ENCODE assay signal across 8 cellular contexts in the genomic region with DNA sequence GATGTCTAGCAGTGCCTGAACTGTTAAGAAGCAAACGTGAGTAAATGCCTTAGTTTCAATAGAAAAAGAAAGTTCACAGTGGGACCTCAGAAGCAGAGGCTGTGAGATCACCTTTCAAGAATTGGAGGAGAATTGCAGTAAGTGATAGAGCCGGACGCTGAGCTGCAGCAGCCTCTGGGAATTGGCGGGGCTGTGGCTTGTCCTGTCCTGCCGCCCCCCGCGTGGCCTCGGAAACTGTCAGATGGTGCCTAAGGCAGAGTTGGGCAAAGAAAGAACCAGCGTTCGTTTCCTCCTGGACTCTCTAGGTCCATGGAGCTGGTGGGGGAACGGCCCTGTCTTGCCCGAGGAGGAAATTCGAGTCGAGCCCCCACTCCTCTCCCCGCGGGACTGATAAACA. TPM values are rescaled to one million over a fixed set of nuclear protein-coding genes. Genes with fewer than 3 reads are reported as not detected.
DNase-seq lines count a peak whose midpoint lies in the region; ATAC-seq, FAIRE-seq and TF ChIP-seq lines count a peak whose summit lies in the region.

No MANE protein-coding gene starts in this region.

- no peak for TF ChIP-seq EP300 in A549 (IDR thresholded peaks at IDR 0.05)

- no peak for TF ChIP-seq CTCF in A549 (IDR thresholded peaks at IDR 0.05)

- H3K27ac ChIP-seq in A549 (no peak overlapping the region), iPS-18a (ENCODE audit: low read length) (no peak overlapping the region)

- H3K4me3 ChIP-seq in A549 (peak overlapping the region; percentile 49), iPS-18a (ENCODE audit: low read length) (peak overlapping the region; percentile 63)

- no peaks in the 10 kb centered on the region for H3K36me3 ChIP-seq in iPS-18a (ENCODE audit: control insufficient read depth, low read depth, low read length)

- H3K9me3 ChIP-seq in A549 (no peaks in the 10 kb centered on the region), iPS-18a (ENCODE audit: control insufficient read depth, low read depth, low read length) (no peaks in the 10 kb centered on the region)

- ATAC-seq in A549: peak in 1 of 2 experiments; percentile 45; a peak in 3 of 6 replicates
- ATAC-seq in activated naive CD4-positive, alpha-beta T cell treated with anti-CD3 and anti-CD28 coated beads, Interleukin-2, amount 50 U/mL, for 72 hours: peak; percentile 29 to 48
- ATAC-seq in stimulated activated naive CD8-positive, alpha-beta T cell treated with anti-CD3 and anti-CD28 coated beads, Interleukin-15, Interleukin-2, amounts not matched to agents 100 U/mL and 50 U/mL, for 24 hours: peak; percentile 4
- ATAC-seq in HG02852 (IDR thresholded peaks at IDR 0.05; ENCODE audit: unreplicated experiment): no peak
- no peak for ATAC-seq in GM19467 (IDR thresholded peaks at IDR 0.05; ENCODE audit: unreplicated experiment)

- H3K9ac ChIP-seq in iPS-18a (ENCODE audit: low read length): no peak overlapping the region

- no peak for DNase-seq in A549 (ENCODE audit: low read depth in 1 of 2, low spot score in 1 of 2)
- DNase-seq in H54 (ENCODE audit: insufficient read length, low spot score): peak; percentile 49
- DNase-seq in activated naive CD4-positive, alpha-beta T cell treated with anti-CD3 and anti-CD28 coated beads, Interleukin-2, amount 50 U/mL, for 72 hours (ENCODE audit: low spot score in 2 of 2): peak in 1 of 2 donors; percentile 17
- no peak for DNase-seq in stimulated activated naive CD8-positive, alpha-beta T cell treated with anti-CD3 and anti-CD28 coated beads, Interleukin-15, Interleukin-2, amounts not matched to agents 100 U/mL and 50 U/mL, for 24 hours
- no peak for DNase-seq in DMS114 treated with DMSO at 0.1 percent for 48 hours (lab: John Stamatoyannopoulos, UW; ENCODE audit: unreplicated experiment)

- FAIRE-seq in A549 (lab: Jason Lieb, UNC): no peak
- FAIRE-seq in H54 (lab: Jason Lieb, UNC): no peak

- no peak for TF ChIP-seq POLR2A in A549 (IDR thresholded peaks at IDR 0.05; ENCODE audit: low read length)
- no peak for TF ChIP-seq POLR2A in H54 (IDR thresholded peaks at IDR 0.05; ENCODE audit: low read depth, low read length)

- no peaks in the 10 kb centered on the region; the same call in 2 of the 3 replicates for H3K4me1 ChIP-seq in A549
- peaks cover 6% of the 10 kb centered on the region for H3K4me1 ChIP-seq in iPS-18a (ENCODE audit: control insufficient read depth, low read depth, low read length)

- peaks cover 6 to 15% of the 10 kb centered on the region in 2 donors for H3K36me3 Mint-ChIP-seq in activated naive CD4-positive, alpha-beta T cell treated with anti-CD3 and anti-CD28 coated beads, Interleukin-2, amount 50 U/mL, for 72 hours

- H3K4me2 ChIP-seq in A549: peak overlapping the region; percentile 94

- 24% methylated on average over 8 of the region's 16 CpGs for WGBS in A549 (ENCODE audit: missing lambda C conversion rate)

- POLR2A ChIA-PET in A549 (lab: Yijun Ruan, JAX): no interaction called here

- H3K9me3 Mint-ChIP-seq in activated naive CD4-positive, alpha-beta T cell treated with anti-CD3 and anti-CD28 coated beads, Interleukin-2, amount 50 U/mL, for 72 hours: no peaks in the 10 kb centered on the region

- peak overlapping the region in 1 of 2 donors; percentile 57 for H3K27ac Mint-ChIP-seq in activated naive CD4-positive, alpha-beta T cell treated with anti-CD3 and anti-CD28 coated beads, Interleukin-2, amount 50 U/mL, for 72 hours

- peaks cover 62% of the 10 kb centered on the region for H3K27me3 ChIP-seq in iPS-18a (ENCODE audit: control insufficient read depth, insufficient read depth, low read length)

- TF ChIP-seq RAD21 in A549 (conservative IDR thresholded peaks at IDR 0.05 in 1 of 2, IDR thresholded peaks at IDR 0.05 in 1 of 2): no peak

- CTCF ChIA-PET in A549 (lab: Yijun Ruan, JAX): no interaction called here

TF ChIP-seq in A549, 52 proteins besides CTCF, POLR2A, EP300 and RAD21:
- TF ChIP-seq CHD4 (IDR thresholded peaks at IDR 0.05; ENCODE audit: borderline replicate concordance): no peak
- no peak for TF ChIP-seq FOXS1 (CRISPR knock-in tag; IDR thresholded peaks at IDR 0.05)
- no peak for TF ChIP-seq JUNB (IDR thresholded peaks at IDR 0.05)
- TF ChIP-seq ZSCAN20 (CRISPR knock-in tag; IDR thresholded peaks at IDR 0.05): no peak
- TF ChIP-seq, protein P1, sequence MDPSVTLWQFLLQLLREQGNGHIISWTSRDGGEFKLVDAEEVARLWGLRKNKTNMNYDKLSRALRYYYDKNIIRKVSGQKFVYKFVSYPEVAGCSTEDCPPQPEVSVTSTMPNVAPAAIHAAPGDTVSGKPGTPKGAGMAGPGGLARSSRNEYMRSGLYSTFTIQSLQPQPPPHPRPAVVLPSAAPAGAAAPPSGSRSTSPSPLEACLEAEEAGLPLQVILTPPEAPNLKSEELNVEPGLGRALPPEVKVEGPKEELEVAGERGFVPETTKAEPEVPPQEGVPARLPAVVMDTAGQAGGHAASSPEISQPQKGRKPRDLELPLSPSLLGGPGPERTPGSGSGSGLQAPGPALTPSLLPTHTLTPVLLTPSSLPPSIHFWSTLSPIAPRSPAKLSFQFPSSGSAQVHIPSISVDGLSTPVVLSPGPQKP (IDR thresholded peaks at IDR 0.05; ENCODE audit: low read depth, low read length): no peak
- TF ChIP-seq SMC3 (IDR thresholded peaks at IDR 0.05): no peak
- TF ChIP-seq, protein P2, sequence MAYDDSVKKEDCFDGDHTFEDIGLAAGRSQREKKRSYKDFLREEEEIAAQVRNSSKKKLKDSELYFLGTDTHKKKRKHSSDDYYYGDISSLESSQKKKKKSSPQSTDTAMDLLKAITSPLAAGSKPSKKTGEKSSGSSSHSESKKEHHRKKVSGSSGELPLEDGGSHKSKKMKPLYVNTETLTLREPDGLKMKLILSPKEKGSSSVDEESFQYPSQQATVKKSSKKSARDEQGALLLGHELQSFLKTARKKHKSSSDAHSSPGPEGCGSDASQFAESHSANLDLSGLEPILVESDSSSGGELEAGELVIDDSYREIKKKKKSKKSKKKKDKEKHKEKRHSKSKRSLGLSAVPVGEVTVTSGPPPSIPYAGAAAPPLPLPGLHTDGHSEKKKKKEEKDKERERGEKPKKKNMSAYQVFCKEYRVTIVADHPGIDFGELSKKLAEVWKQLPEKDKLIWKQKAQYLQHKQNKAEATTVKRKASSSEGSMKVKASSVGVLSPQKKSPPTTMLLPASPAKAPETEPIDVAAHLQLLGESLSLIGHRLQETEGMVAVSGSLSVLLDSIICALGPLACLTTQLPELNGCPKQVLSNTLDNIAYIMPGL (CRISPR knock-in tag; IDR thresholded peaks at IDR 0.05; ENCODE audit: borderline replicate concordance): no peak
- TF ChIP-seq RARB (CRISPR knock-in tag; IDR thresholded peaks at IDR 0.05): no peak
- no peak for TF ChIP-seq CBX2 (IDR thresholded peaks at IDR 0.05; ENCODE audit: borderline replicate concordance, low read depth)
- TF ChIP-seq FOSL2 (IDR thresholded peaks at IDR 0.05): no peak
- no peak for TF ChIP-seq FOSL2 (CRISPR knock-in tag; IDR thresholded peaks at IDR 0.05)
- TF ChIP-seq GATA3 (IDR thresholded peaks at IDR 0.05; ENCODE audit: borderline replicate concordance): no peak
- no peak for TF ChIP-seq BHLHE40 (IDR thresholded peaks at IDR 0.05; ENCODE audit: low read depth, low read length)
- TF ChIP-seq CBX8 (IDR thresholded peaks at IDR 0.05): no peak
- no peak for TF ChIP-seq NFE2L2 (conservative IDR thresholded peaks at IDR 0.05; ENCODE audit: low read length)
- no peak for TF ChIP-seq POLR2AphosphoS2 (conservative IDR thresholded peaks at IDR 0.05; ENCODE audit: low read length)
- TF ChIP-seq CEBPB (IDR thresholded peaks at IDR 0.05): no peak
- TF ChIP-seq CHD2 (IDR thresholded peaks at IDR 0.05; ENCODE audit: low read length, partially characterized antibody): no peak
- TF ChIP-seq, protein P3, sequence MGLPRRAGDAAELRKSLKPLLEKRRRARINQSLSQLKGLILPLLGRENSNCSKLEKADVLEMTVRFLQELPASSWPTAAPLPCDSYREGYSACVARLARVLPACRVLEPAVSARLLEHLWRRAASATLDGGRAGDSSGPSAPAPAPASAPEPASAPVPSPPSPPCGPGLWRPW (IDR thresholded peaks at IDR 0.05): no peak

RNA-seq across cellular contexts. Expression of gene EMILIN2, which starts 0.6 kb away (rescaled TPM):
- polyA plus RNA-seq in A549 (2011; rRNA removed) (4.2 and 5.4 TPM in 2 replicates), A549 (2017; fragmentation: RNase III; extraction: RNeasy Plus Mini Kit Qiagen cat#74134 plus additional on column Dnase treatment) (6.1 to 7.8 TPM (median 6.7 TPM) in 3 replicates)
- 5.5 and 8.1 TPM in 2 replicates for polyA plus RNA-seq in A549 (2012; cell fraction: cytosol; rRNA removed)
- polyA plus RNA-seq in A549 (2012; cell fraction: nucleus; rRNA removed): 10.1 and 10.2 TPM in 2 replicates
- 4.3 and 4.7 TPM in 2 replicates for polyA minus RNA-seq in A549 (2011; rRNA and poly(A)+ RNA removed)
- total RNA-seq in activated naive CD4-positive, alpha-beta T cell treated with anti-CD3 and anti-CD28 coated beads, Interleukin-2, amount 50 U/mL, for 72 hours: 10 to 100 TPM; 13.0 to 24.4 TPM

Comparison
In these comparisons a context has a peak if more than half of its experiments do, and no peak if none do; other contexts are left out.
1. ATAC-seq: peak in activated naive CD4-positive, alpha-beta T cell treated with anti-CD3 and anti-CD28 coated beads, Interleukin-2, amount 50 U/mL, for 72 hours (2 of 2) and stimulated activated naive CD8-positive, alpha-beta T cell treated with anti-CD3 and anti-CD28 coated beads, Interleukin-15, Interleukin-2, amounts not matched to agents 100 U/mL and 50 U/mL, for 24 hours (single experiment); none in HG02852 (single experiment) and GM19467 (single experiment).